21 cellular contexts compared by ENCODE assay signal in the genomic region with DNA sequence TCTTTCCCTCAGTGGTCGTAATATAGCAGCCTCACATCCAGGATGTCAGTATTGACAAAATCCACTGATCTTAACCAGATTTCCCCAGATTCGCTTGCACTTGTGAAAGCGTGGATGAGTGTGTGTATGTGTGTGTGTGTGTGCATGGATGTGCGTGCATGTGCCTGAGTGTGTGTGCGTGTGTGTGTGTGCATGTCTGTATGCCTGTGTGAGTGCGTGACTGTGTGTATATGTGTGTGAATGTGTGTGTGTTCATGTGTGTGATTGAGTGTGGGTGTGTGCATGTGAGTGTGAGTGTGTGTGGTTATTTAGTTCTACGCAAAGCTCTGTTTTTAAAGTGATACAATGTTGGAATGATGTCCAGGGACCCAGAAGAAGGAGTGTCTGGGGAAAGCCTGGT.
"Had no signal": no experiment of that assay in that cellular context is flagged by ENCODE, and none has a peak within 500 bp of the region (broad histone marks: within the 10 kb centered on the region; RNA-seq: fewer than 3 reads in every experiment).

No MANE protein-coding gene starts in this region.

- H3K36me3 ChIP-seq: spleen, tibial nerve had no signal

- H3K27ac ChIP-seq: coronary artery, foreskin keratinocyte, parathyroid adenoma, psoas muscle, spleen, testis, tibial nerve had no signal

- H3K4me1 Mint-ChIP-seq: endodermal cell; naive B cell; nephron; stimulated activated memory B cell treated with anti-CD40 and anti-IgM and Interleukin-4, amounts not matched to agents 10 μg/mL and 1 μg/mL and 100 μg/mL, for 72 hours; stimulated activated naive CD8-positive, alpha-beta T cell treated with anti-CD3 and anti-CD28 coated beads, Interleukin-15, amount 100 ng/mL, for 72 hours had no signal

- DNase-seq: effector CD4-positive, alpha-beta T cell; endodermal cell; erythroblast; foreskin keratinocyte; kidney glomerular epithelial cell; mesendoderm; naive B cell; psoas muscle; retina; spleen; stimulated activated CD4-positive, alpha-beta T cell treated with anti-CD3 and anti-CD28 coated beads, Interleukin-15, amount 100 ng/mL, for 24 hours; stimulated activated CD4-positive, alpha-beta T cell treated with anti-CD3 and anti-CD28 coated beads, Interleukin-1b, Interleukin-23, amount 100 ng/mL, for 48 hours; stimulated activated CD4-positive, alpha-beta T cell treated with anti-CD3 and anti-CD28 coated beads, Interleukin-4, amount 100 ng/mL, for 24 hours; stimulated activated naive CD8-positive, alpha-beta T cell treated with anti-CD3 and anti-CD28 coated beads, Interleukin-15, amount 100 ng/mL, for 72 hours; testis had no signal

- H3K9me3 ChIP-seq: psoas muscle, spleen, testis, tibial nerve had no signal

- H3K36me3 Mint-ChIP-seq: naive B cell; stimulated activated memory B cell treated with anti-CD40 and anti-IgM and Interleukin-4, amounts not matched to agents 10 μg/mL and 1 μg/mL and 100 μg/mL, for 72 hours had no signal

- H3K9me3 Mint-ChIP-seq: endodermal cell; nephron; stimulated activated memory B cell treated with anti-CD40 and anti-IgM and Interleukin-4, amounts not matched to agents 10 μg/mL and 1 μg/mL and 100 μg/mL, for 72 hours; stimulated activated naive CD8-positive, alpha-beta T cell treated with anti-CD3 and anti-CD28 coated beads, Interleukin-15, amount 100 ng/mL, for 72 hours had no signal

- H3K4me1 ChIP-seq: foreskin keratinocyte, parathyroid adenoma, psoas muscle, spleen, testis had no signal

- H2AFZ ChIP-seq: parathyroid adenoma had no signal

- H3K27ac Mint-ChIP-seq: endodermal cell; nephron; stimulated activated memory B cell treated with anti-CD40 and anti-IgM and Interleukin-4, amounts not matched to agents 10 μg/mL and 1 μg/mL and 100 μg/mL, for 72 hours; stimulated activated naive CD8-positive, alpha-beta T cell treated with anti-CD3 and anti-CD28 coated beads, Interleukin-15, amount 100 ng/mL, for 72 hours had no signal

- H3K27me3 ChIP-seq: foreskin keratinocyte, testis, tibial nerve had no signal

- H3K4me3 Mint-ChIP-seq: endodermal cell; naive B cell; nephron; stimulated activated memory B cell treated with anti-CD40 and anti-IgM and Interleukin-4, amounts not matched to agents 10 μg/mL and 1 μg/mL and 100 μg/mL, for 72 hours; stimulated activated naive CD8-positive, alpha-beta T cell treated with anti-CD3 and anti-CD28 coated beads, Interleukin-15, amount 100 ng/mL, for 72 hours had no signal

- H3K4me3 ChIP-seq: coronary artery, psoas muscle, spleen, testis, tibial nerve had no signal

- H3K9ac ChIP-seq: parathyroid adenoma had no signal

- H3K79me2 ChIP-seq: parathyroid adenoma had no signal

- ATAC-seq: foreskin keratinocyte; psoas muscle; sciatic nerve; stimulated activated memory B cell treated with anti-CD40 and anti-IgM and Interleukin-4, amounts not matched to agents 10 μg/mL and 1 μg/mL and 100 μg/mL, for 72 hours; stimulated activated naive CD8-positive, alpha-beta T cell treated with anti-CD3 and anti-CD28 coated beads, Interleukin-15, amount 100 ng/mL, for 72 hours had no signal
